In the genomic region with DNA sequence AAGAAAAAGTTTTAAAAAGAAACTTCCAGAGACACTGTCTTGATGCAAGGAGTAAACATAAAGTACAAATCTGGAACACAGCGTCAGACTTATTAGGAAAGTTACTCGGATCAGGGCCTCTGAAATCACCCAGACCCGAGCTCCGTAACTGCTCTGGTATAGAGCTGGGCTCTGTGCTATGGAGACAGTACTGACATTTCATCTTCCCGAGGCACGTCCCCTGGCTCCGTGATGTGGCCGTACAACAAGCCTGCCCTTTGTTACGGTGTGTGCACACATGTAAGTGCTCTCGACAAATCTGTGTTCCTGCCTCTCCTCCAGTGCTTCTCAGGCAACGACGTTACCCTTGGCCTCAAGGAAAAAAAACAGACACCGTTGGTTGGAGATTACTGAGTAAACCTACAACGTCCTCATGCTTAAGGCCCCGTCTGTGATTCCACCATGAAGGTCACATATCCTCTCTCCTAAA, we compare ENCODE assay signal across 14 cellular contexts.
DNase-seq lines count a peak whose midpoint lies in the region; ATAC-seq, FAIRE-seq and TF ChIP-seq lines count a peak whose summit lies in the region.
"Had no signal": no experiment of that assay in that cellular context is flagged by ENCODE, and none has a peak within 500 bp of the region (broad histone marks: within the 10 kb centered on the region; RNA-seq: fewer than 3 reads in every experiment).

No MANE protein-coding gene starts in this region.

- DNase-seq in AG20443 (ENCODE audit: low spot score) (peak; percentile 32), SHP77 (lab: John Stamatoyannopoulos, UW) (peak; percentile 54 to 68), kidney (no peak), psoas muscle (no peak), NCI-H2196 treated with DMSO at 0.1 percent for 48 hours (lab: John Stamatoyannopoulos, UW; ENCODE audit: unreplicated experiment) (no peak)
- no peak for DNase-seq in CD8-positive, alpha-beta memory T cell
- DNase-seq: BE2C; effector memory CD8-positive, alpha-beta T cell; NCI-H1436 treated with DMSO at 0.1 percent for 48 hours had no signal

- 43 to 58% (median 57%) methylated on average over 15 of the region's 15 CpGs for whole genome bisulfite sequencing in psoas muscle, 3 donors

- intact Hi-C loops in kidney (cut with DNase I): no loop called here
- intact Hi-C loops in psoas muscle (cut with DNase I): no loop called here

- ATAC-seq in psoas muscle: peak in 3 of 4 donors; percentile 30 to 39 (median 37)
- no peak for ATAC-seq in HG03520 (IDR thresholded peaks at IDR 0.05; ENCODE audit: unreplicated experiment)
- ATAC-seq in GM19463 (IDR thresholded peaks at IDR 0.05; ENCODE audit: unreplicated experiment): no peak
- ATAC-seq: effector memory CD8-positive, alpha-beta T cell had no signal

- H3K27ac ChIP-seq in kidney (ENCODE audit: low read depth in 2 of 2, low read length in 2 of 2): peak overlapping the region; percentile 85 to 98
- peak overlapping the region; percentile 67 for H3K27ac ChIP-seq in psoas muscle
- H3K27ac ChIP-seq in CD8-positive, alpha-beta memory T cell (ENCODE audit: low read depth, low read length): no peak overlapping the region
- H3K27ac ChIP-seq: HL-60, SJSA1 had no signal

- H3K27ac Mint-ChIP-seq in CD8-positive, alpha-beta memory T cell: no peak overlapping the region
- H3K27ac Mint-ChIP-seq: activated naive CD8-positive, alpha-beta T cell; effector memory CD8-positive, alpha-beta T cell had no signal

- H3K4me1 Mint-ChIP-seq in CD8-positive, alpha-beta memory T cell: peaks cover under 1 to 12% (median 7%) of the 10 kb centered on the region in 3 donors

- H3K4me1 ChIP-seq in kidney (ENCODE audit: control insufficient read depth in 1 of 2, insufficient read depth in 1 of 2, low read depth in 1 of 2, low read length in 2 of 2) (peaks cover 63 to 65% of the 10 kb centered on the region in 2 donors), psoas muscle (peaks cover 60% of the 10 kb centered on the region)
- H3K4me1 ChIP-seq in CD8-positive, alpha-beta memory T cell (ENCODE audit: insufficient read depth, low read length): peaks cover 8% of the 10 kb centered on the region

- no peak for FAIRE-seq in kidney (lab: Jason Lieb, UNC)

- peaks cover 0 to 1% of the 10 kb centered on the region in 2 donors for H3K27me3 Mint-ChIP-seq in CD8-positive, alpha-beta memory T cell
- H3K27me3 Mint-ChIP-seq: activated naive CD8-positive, alpha-beta T cell; effector memory CD8-positive, alpha-beta T cell had no signal

- H3K9me3 ChIP-seq in kidney (ENCODE audit: control insufficient read depth in 1 of 2, low read length in 2 of 2) (no peaks in the 10 kb centered on the region), psoas muscle (no peaks in the 10 kb centered on the region)
- no peaks in the 10 kb centered on the region for H3K9me3 ChIP-seq in CD8-positive, alpha-beta memory T cell (ENCODE audit: low read length)
- H3K9me3 ChIP-seq: BE2C, SJSA1 had no signal

- H3K27me3 ChIP-seq in psoas muscle (ENCODE audit: insufficient read depth in 3 of 3, low read length in 2 of 3): no peaks in the 10 kb centered on the region
- H3K27me3 ChIP-seq in CD8-positive, alpha-beta memory T cell (ENCODE audit: insufficient read depth, low read length, poor library complexity, severe bottlenecking): no peaks in the 10 kb centered on the region
- H3K27me3 ChIP-seq: BE2C, SJSA1 had no signal

- peak overlapping the region; percentile 20 to 36 for H3K9ac ChIP-seq in kidney (ENCODE audit: low read length in 2 of 2)

- no peak overlapping the region for H3K4me3 Mint-ChIP-seq in CD8-positive, alpha-beta memory T cell
- H3K4me3 Mint-ChIP-seq: activated naive CD8-positive, alpha-beta T cell; effector memory CD8-positive, alpha-beta T cell had no signal

- no peaks in the 10 kb centered on the region for H3K9me3 Mint-ChIP-seq in CD8-positive, alpha-beta memory T cell
- H3K9me3 Mint-ChIP-seq: effector memory CD8-positive, alpha-beta T cell had no signal

- POLR2A ChIA-PET in CD8-positive, alpha-beta memory T cell (lab: Charles Lee): no interaction called here

- CTCF ChIA-PET in CD8-positive, alpha-beta memory T cell (lab: Charles Lee): interaction anchor here (1.3 to 1.4 kb wide), 2 partner anchors 7 to 12 kb away, joined by 4 to 5 read pairs; no protein-coding TSS in a partner anchor

- no peaks in the 10 kb centered on the region for H3K36me3 Mint-ChIP-seq in CD8-positive, alpha-beta memory T cell
- H3K36me3 Mint-ChIP-seq: activated naive CD8-positive, alpha-beta T cell had no signal

- H3K36me3 ChIP-seq in kidney (ENCODE audit: control insufficient read depth in 1 of 2, insufficient read depth in 2 of 2, low read length in 2 of 2) (no peaks in the 10 kb centered on the region), psoas muscle (ENCODE audit: insufficient read depth in 1 of 2, low read depth in 1 of 2) (no peaks in the 10 kb centered on the region)
- no peaks in the 10 kb centered on the region for H3K36me3 ChIP-seq in CD8-positive, alpha-beta memory T cell (ENCODE audit: insufficient read depth, low read length)
- H3K36me3 ChIP-seq: BE2C, SJSA1 had no signal

- H3K4me3 ChIP-seq in kidney (ENCODE audit: low read length in 2 of 2) (peak overlapping the region; percentile 16 to 32), psoas muscle (no peak overlapping the region)
- no peak overlapping the region for H3K4me3 ChIP-seq in CD8-positive, alpha-beta memory T cell (ENCODE audit: low read length)
- H3K4me3 ChIP-seq: SJSA1 had no signal

- TF ChIP-seq CTCF in kidney (IDR thresholded peaks at IDR 0.05; ENCODE audit: borderline replicate concordance, extremely low read depth, insufficient read depth) (peak; percentile 0), psoas muscle (IDR thresholded peaks at IDR 0.05) (no peak)

Comparison
In these comparisons a context has a peak if more than half of its experiments do, and no peak if none do; other contexts are left out.
1. DNase-seq: peak in AG20443 (single experiment) and SHP77 (2 of 2); none in kidney (single experiment), psoas muscle (0 of 2), CD8-positive, alpha-beta memory T cell (0 of 5) and NCI-H2196 treated with DMSO at 0.1 percent for 48 hours (single experiment).
2. H3K4me3 ChIP-seq: peak in kidney (2 of 2); none in psoas muscle (single experiment) and CD8-positive, alpha-beta memory T cell (single experiment).
3. ATAC-seq: peak in psoas muscle (3 of 4); none in HG03520 (single experiment) and GM19463 (single experiment).